Comparison of ENCODE assay signal across 16 cellular contexts in genomic region chr10:132192076-132192975, GRCh38.
"Had no signal": no experiment of that assay in that cellular context is flagged by ENCODE, and none has a peak within 500 bp of the region (broad histone marks: within the 10 kb centered on the region; RNA-seq: fewer than 3 reads in every experiment).

No MANE protein-coding gene starts in this region.

- DNase-seq: activated CD4-positive, CD25-positive, alpha-beta regulatory T cell treated with anti-CD3 and anti-CD28 coated beads, Interleukin-2, amount 50 U/mL, for 72 hours; activated CD8-positive, alpha-beta memory T cell treated with anti-CD3 and anti-CD28 coated beads, Interleukin-2, amount 50 U/mL, for 48 hours; activated CD8-positive, alpha-beta T cell treated with anti-CD3 and anti-CD28 coated beads for 36 hours; activated naive CD4-positive, alpha-beta T cell; cerebellar nuclear complex; retina; small intestine; SW 1271; thyroid gland had no signal

- H3K4me1 Mint-ChIP-seq: memory B cell had no signal

- H3K27ac Mint-ChIP-seq: activated CD8-positive, alpha-beta T cell treated with anti-CD3 and anti-CD28 coated beads for 36 hours; activated T-helper 1 cell treated with anti-CD3 and anti-CD28 coated beads, Interleukin-12 subunit alpha, Interleukin-12 subunit beta, Interleukin-2, Interleukin-4 antibody, amounts not matched to agents 30 ng/mL and 10 ng/mL and 1 ng/mL, durations not matched to agents 14 hours and 24 hours and 36 hours; memory B cell; stimulated activated effector memory CD8-positive, alpha-beta T cell treated with anti-CD3 and anti-CD28 coated beads, Interleukin-12 subunit alpha, Interleukin-12 subunit beta, amount 100 ng/mL, for 72 hours had no signal

- ATAC-seq: activated CD8-positive, alpha-beta T cell treated with anti-CD3 and anti-CD28 coated beads for 36 hours; esophagus mucosa; stimulated activated effector memory CD8-positive, alpha-beta T cell treated with anti-CD3 and anti-CD28 coated beads, Interleukin-12 subunit alpha, Interleukin-12 subunit beta, amount 100 ng/mL, for 72 hours had no signal

- H3K27ac ChIP-seq: ovary, thyroid gland had no signal

- H3K36me3 ChIP-seq: ovary, thyroid gland had no signal

- H3K4me3 ChIP-seq: ovary, thyroid gland had no signal

- H3K9me3 ChIP-seq: ovary, thyroid gland had no signal

- FAIRE-seq: astrocyte, small intestine, urothelium cell line had no signal

- H3K27me3 ChIP-seq: thyroid gland had no signal

- H3K9me3 Mint-ChIP-seq: activated CD8-positive, alpha-beta T cell treated with anti-CD3 and anti-CD28 coated beads for 36 hours; activated T-helper 1 cell treated with anti-CD3 and anti-CD28 coated beads, Interleukin-12 subunit alpha, Interleukin-12 subunit beta, Interleukin-2, Interleukin-4 antibody, amounts not matched to agents 30 ng/mL and 10 ng/mL and 1 ng/mL, durations not matched to agents 14 hours and 24 hours and 36 hours; memory B cell; stimulated activated effector memory CD8-positive, alpha-beta T cell treated with anti-CD3 and anti-CD28 coated beads, Interleukin-12 subunit alpha, Interleukin-12 subunit beta, amount 100 ng/mL, for 72 hours had no signal

- H3K4me3 Mint-ChIP-seq: activated CD8-positive, alpha-beta T cell treated with anti-CD3 and anti-CD28 coated beads for 36 hours; activated T-helper 1 cell treated with anti-CD3 and anti-CD28 coated beads, Interleukin-12 subunit alpha, Interleukin-12 subunit beta, Interleukin-2, Interleukin-4 antibody, amounts not matched to agents 30 ng/mL and 10 ng/mL and 1 ng/mL, durations not matched to agents 14 hours and 24 hours and 36 hours; memory B cell; stimulated activated effector memory CD8-positive, alpha-beta T cell treated with anti-CD3 and anti-CD28 coated beads, Interleukin-12 subunit alpha, Interleukin-12 subunit beta, amount 100 ng/mL, for 72 hours had no signal

- H3K36me3 Mint-ChIP-seq: memory B cell had no signal
